In genomic region chr4:148367756-148368155, GRCh38 we compare ENCODE assay signal across 12 cellular contexts.
DNase-seq lines count a peak whose midpoint lies in the region; ATAC-seq and TF ChIP-seq lines count a peak whose summit lies in the region.
"Had no signal": no experiment of that assay in that cellular context is flagged by ENCODE, and none has a peak within 500 bp of the region (broad histone marks: within the 10 kb centered on the region; RNA-seq: fewer than 3 reads in every experiment).

No MANE protein-coding gene starts in this region.

- no peaks in the 10 kb centered on the region for H3F3A ChIP-seq in OCI-LY1 (ENCODE audit: insufficient read depth, low read length)

- POLR2A ChIA-PET in activated naive CD8-positive, alpha-beta T cell treated with anti-CD3 and anti-CD28 coated beads, Interleukin-2, amount 10 ng/mL, durations not matched to agents 7 days and 5 days (lab: Charles Lee): no interaction called here
- POLR2A ChIA-PET in Caco-2 (lab: Charles Lee): no interaction called here

- H3K4me1 ChIP-seq in OCI-LY1 (ENCODE audit: insufficient read depth, low read length, severe bottlenecking): peaks cover 42% of the 10 kb centered on the region
- no peaks in the 10 kb centered on the region for H3K4me1 ChIP-seq in Caco-2
- H3K4me1 ChIP-seq: A549 had no signal

- no peak overlapping the region for H3K4me3 Mint-ChIP-seq in activated naive CD8-positive, alpha-beta T cell treated with anti-CD3 and anti-CD28 coated beads, Interleukin-2, amount 10 ng/mL, durations not matched to agents 7 days and 5 days
- no peak overlapping the region for H3K4me3 Mint-ChIP-seq in activated naive CD8-positive, alpha-beta T cell treated with anti-CD3 and anti-CD28 coated beads for 36 hours
- H3K4me3 Mint-ChIP-seq in effector memory CD8-positive, alpha-beta T cell: no peak overlapping the region
- H3K4me3 Mint-ChIP-seq in Caco-2 (ENCODE audit: unreplicated experiment): no peak overlapping the region

- no TSS peak for BruUV-seq in Caco-2 (replicated peaks; lab: Mats Ljungman, UMichigan)

- H3K27me3 ChIP-seq in OCI-LY1 (ENCODE audit: insufficient read depth, low read length): no peaks in the 10 kb centered on the region
- no peaks in the 10 kb centered on the region for H3K27me3 ChIP-seq in Caco-2 (replicated peaks; ENCODE audit: control insufficient read depth, insufficient read depth, low read length)
- H3K27me3 ChIP-seq: BE2C had no signal

- no peaks in the 10 kb centered on the region for H3K79me2 ChIP-seq in OCI-LY1 (ENCODE audit: insufficient read depth, low read length)

- H3K4me3 ChIP-seq in OCI-LY1 (ENCODE audit: low read depth, low read length, poor library complexity, severe bottlenecking) (peak overlapping the region; percentile 18), Caco-2 (ENCODE audit: low read depth, low read length) (no peak overlapping the region)
- H3K4me3 ChIP-seq: A549, GM12878, GM23248 had no signal

- H3K9me3 ChIP-seq in OCI-LY1 (ENCODE audit: low read length): no peaks in the 10 kb centered on the region
- H3K9me3 ChIP-seq in Caco-2: no peaks in the 10 kb centered on the region
- H3K9me3 ChIP-seq: A549, BE2C had no signal

- H4K20me1 ChIP-seq in OCI-LY1 (ENCODE audit: insufficient read depth, low read length): no peaks in the 10 kb centered on the region

- no peak for TF ChIP-seq CTCF in OCI-LY1 (IDR thresholded peaks at IDR 0.05; ENCODE audit: low read length)
- no peak for TF ChIP-seq CTCF in Caco-2 (IDR thresholded peaks at IDR 0.05; ENCODE audit: insufficient read depth in 1 of 2, low read depth in 1 of 2, low read length in 1 of 2, severe bottlenecking in 1 of 2, unreplicated experiment in 1 of 2)

- ATAC-seq in activated naive CD8-positive, alpha-beta T cell treated with anti-CD3 and anti-CD28 coated beads, Interleukin-2, amount 10 ng/mL, durations not matched to agents 7 days and 5 days (ENCODE audit: low read depth): no peak
- ATAC-seq in effector memory CD8-positive, alpha-beta T cell (replicated peaks): peak; percentile 35
- ATAC-seq: A549, GM12878 had no signal

- H2AFZ ChIP-seq in OCI-LY1 (ENCODE audit: low read length): no peak overlapping the region
- H2AFZ ChIP-seq: GM23248 had no signal

- H3K4me1 Mint-ChIP-seq in activated naive CD8-positive, alpha-beta T cell treated with anti-CD3 and anti-CD28 coated beads, Interleukin-2, amount 10 ng/mL, durations not matched to agents 7 days and 5 days: peaks cover 7% of the 10 kb centered on the region
- peaks cover 28% of the 10 kb centered on the region for H3K4me1 Mint-ChIP-seq in activated naive CD8-positive, alpha-beta T cell treated with anti-CD3 and anti-CD28 coated beads for 36 hours
- peaks cover 13 to 27% of the 10 kb centered on the region in 2 donors for H3K4me1 Mint-ChIP-seq in effector memory CD8-positive, alpha-beta T cell (ENCODE audit: low read depth in 2 of 2)
- no peaks in the 10 kb centered on the region for H3K4me1 Mint-ChIP-seq in Caco-2 (ENCODE audit: low read depth, unreplicated experiment)

- CTCF ChIA-PET in Caco-2 (lab: Charles Lee): no interaction called here

- peak overlapping the region; percentile 76 for H3K27ac ChIP-seq in OCI-LY1 (ENCODE audit: low read depth, low read length, poor library complexity, severe bottlenecking)
- H3K27ac ChIP-seq: A549, C4-2B, GM23248 had no signal

- H3K36me3 ChIP-seq in OCI-LY1 (ENCODE audit: insufficient read depth, low read length) (no peaks in the 10 kb centered on the region), Caco-2 (ENCODE audit: control insufficient read depth, insufficient read depth, low read length) (no peaks in the 10 kb centered on the region)
- H3K36me3 ChIP-seq: BE2C had no signal

- no peaks in the 10 kb centered on the region for H3K9me3 Mint-ChIP-seq in activated naive CD8-positive, alpha-beta T cell treated with anti-CD3 and anti-CD28 coated beads, Interleukin-2, amount 10 ng/mL, durations not matched to agents 7 days and 5 days
- H3K9me3 Mint-ChIP-seq in activated naive CD8-positive, alpha-beta T cell treated with anti-CD3 and anti-CD28 coated beads for 36 hours: peaks cover 2% of the 10 kb centered on the region
- no peaks in the 10 kb centered on the region for H3K9me3 Mint-ChIP-seq in effector memory CD8-positive, alpha-beta T cell
- H3K9me3 Mint-ChIP-seq in Caco-2 (ENCODE audit: unreplicated experiment): no peaks in the 10 kb centered on the region

- peak overlapping the region; percentile 38; the same call in 1 of the 2 replicates for H3K4me2 ChIP-seq in OCI-LY1 (ENCODE audit: low read length)
- H3K4me2 ChIP-seq: A549 had no signal

- no peaks in the 10 kb centered on the region for H3K9me2 ChIP-seq in OCI-LY1 (ENCODE audit: low read depth, low read length)

- DNase-seq in activated naive CD8-positive, alpha-beta T cell treated with anti-CD3 and anti-CD28 coated beads, Interleukin-2, amount 10 ng/mL, durations not matched to agents 7 days and 5 days: no peak
- no peak for DNase-seq in activated naive CD8-positive, alpha-beta T cell treated with anti-CD3 and anti-CD28 coated beads for 36 hours
- no peak for DNase-seq in effector memory CD8-positive, alpha-beta T cell
- no peak for DNase-seq in amygdala (lab: John Stamatoyannopoulos, UW)
- DNase-seq in Caco-2: no peak
- DNase-seq: BE2C, DMS79, GM23248 had no signal

- intact Hi-C loops in Caco-2 (cut with micrococcal nuclease; ENCODE audit: unreplicated experiment): no loop called here

- H3K36me3 Mint-ChIP-seq in activated naive CD8-positive, alpha-beta T cell treated with anti-CD3 and anti-CD28 coated beads, Interleukin-2, amount 10 ng/mL, durations not matched to agents 7 days and 5 days: peaks cover 3% of the 10 kb centered on the region
- H3K36me3 Mint-ChIP-seq in activated naive CD8-positive, alpha-beta T cell treated with anti-CD3 and anti-CD28 coated beads for 36 hours: peaks cover 4% of the 10 kb centered on the region
- H3K36me3 Mint-ChIP-seq in effector memory CD8-positive, alpha-beta T cell (ENCODE audit: insufficient read depth): no peaks in the 10 kb centered on the region
- H3K36me3 Mint-ChIP-seq in Caco-2 (ENCODE audit: insufficient read depth, unreplicated experiment): no peaks in the 10 kb centered on the region

- H3K9ac ChIP-seq in OCI-LY1 (ENCODE audit: low read length): no peak overlapping the region
- H3K9ac ChIP-seq: GM23248 had no signal

- peak overlapping the region; percentile 17 for H3K27ac Mint-ChIP-seq in activated naive CD8-positive, alpha-beta T cell treated with anti-CD3 and anti-CD28 coated beads, Interleukin-2, amount 10 ng/mL, durations not matched to agents 7 days and 5 days
- no peak overlapping the region for H3K27ac Mint-ChIP-seq in activated naive CD8-positive, alpha-beta T cell treated with anti-CD3 and anti-CD28 coated beads for 36 hours
- no peak overlapping the region for H3K27ac Mint-ChIP-seq in effector memory CD8-positive, alpha-beta T cell
- no peak overlapping the region for H3K27ac Mint-ChIP-seq in Caco-2 (ENCODE audit: unreplicated experiment)

- peaks cover 2% of the 10 kb centered on the region for H3K27me3 Mint-ChIP-seq in activated naive CD8-positive, alpha-beta T cell treated with anti-CD3 and anti-CD28 coated beads, Interleukin-2, amount 10 ng/mL, durations not matched to agents 7 days and 5 days
- H3K27me3 Mint-ChIP-seq in activated naive CD8-positive, alpha-beta T cell treated with anti-CD3 and anti-CD28 coated beads for 36 hours: no peaks in the 10 kb centered on the region
- no peaks in the 10 kb centered on the region for H3K27me3 Mint-ChIP-seq in effector memory CD8-positive, alpha-beta T cell
- H3K27me3 Mint-ChIP-seq in Caco-2 (ENCODE audit: insufficient read depth, unreplicated experiment): peaks cover 5% of the 10 kb centered on the region
